10 cellular contexts compared by ENCODE assay signal in genomic region chr6:119096683-119097310, GRCh38. TPM values are rescaled to one million over a fixed set of nuclear protein-coding genes. Genes with fewer than 3 reads are reported as not detected.
DNase-seq lines count a peak whose midpoint lies in the region; ATAC-seq and TF ChIP-seq lines count a peak whose summit lies in the region.
"Had no signal": no experiment of that assay in that cellular context is flagged by ENCODE, and none has a peak within 500 bp of the region (broad histone marks: within the 10 kb centered on the region; RNA-seq: fewer than 3 reads in every experiment).

No MANE protein-coding gene starts in this region.

- H3K27ac ChIP-seq in RWPE1 (peak overlapping the region; percentile 47; the same call in 1 of the 2 replicates), endodermal cell (ENCODE audit: low read depth, low read length) (peak overlapping the region; percentile 57), subcutaneous abdominal adipose tissue (ENCODE audit: low read depth, low read length) (peak overlapping the region; percentile 82)

- peak; percentile 57 for DNase-seq in RWPE1 (ENCODE audit: low spot score)
- no peak for DNase-seq in endodermal cell
- peak; percentile 82 to 89 for DNase-seq in lower leg skin (ENCODE audit: low spot score in 2 of 2)
- no peak for DNase-seq in activated CD4-positive, alpha-beta T cell treated with anti-CD3 and anti-CD28 coated beads, Interleukin-2, amount 50 U/mL, for 4 hours
- DNase-seq: activated naive CD4-positive, alpha-beta T cell treated with anti-CD3 and anti-CD28 coated beads, Interleukin-2, amount 50 U/mL, for 16 hours had no signal

- CTCF ChIA-PET in RWPE1 (lab: Yijun Ruan, JAX): interaction anchor here (0.7 kb wide), 1 partner anchor 531 kb away, joined by 3 read pairs; no protein-coding TSS in a partner anchor

- H3K27me3 ChIP-seq in endodermal cell (ENCODE audit: control insufficient read depth, insufficient read depth, low read length, poor library complexity, severe bottlenecking) (no peaks in the 10 kb centered on the region), subcutaneous abdominal adipose tissue (ENCODE audit: control insufficient read depth in 5 of 5, insufficient read depth in 4 of 5, low read length in 5 of 5) (no peaks in the 10 kb centered on the region)

- intact Hi-C loops in lower leg skin (cut with DNase I; ENCODE audit: low total_unique reads): no loop called here

- H3K9ac ChIP-seq in endodermal cell (ENCODE audit: extremely low read depth, low read length, poor library complexity, severe bottlenecking) (no peak overlapping the region), subcutaneous abdominal adipose tissue (ENCODE audit: low read length in 5 of 5) (peak overlapping the region in 2 of 5 donors; percentile 6 to 53)

- peaks cover 4% of the 10 kb centered on the region for H3K4me1 Mint-ChIP-seq in endodermal cell

- H3K9me3 ChIP-seq in endodermal cell (ENCODE audit: control insufficient read depth, low read length) (no peaks in the 10 kb centered on the region), subcutaneous abdominal adipose tissue (ENCODE audit: control insufficient read depth in 5 of 5, low read length in 5 of 5) (no peaks in the 10 kb centered on the region)

- no peaks in the 10 kb centered on the region for H3K9me3 Mint-ChIP-seq in endodermal cell
- H3K9me3 Mint-ChIP-seq: T-helper 2 cell treated with Interferon-gamma antibody and Interleukin-4, amounts not matched to agents 5 μg/mL and 100 μg/mL, for 36 hours had no signal

- no peaks in the 10 kb centered on the region for H3K4me1 ChIP-seq in endodermal cell (ENCODE audit: control insufficient read depth, insufficient read depth, low read length)
- peaks cover 14 to 20% (median 19%) of the 10 kb centered on the region in 5 donors for H3K4me1 ChIP-seq in subcutaneous abdominal adipose tissue (ENCODE audit: control insufficient read depth in 5 of 5, insufficient read depth in 5 of 5, low read length in 5 of 5)

- ATAC-seq in SK-N-SH treated with all-trans-retinoic acid at 6 μM for 48 hours (no peak; the same call in 2 of the 3 replicates), GM19324 (IDR thresholded peaks at IDR 0.05; ENCODE audit: low FRiP score, unreplicated experiment) (no peak), GM21528 (IDR thresholded peaks at IDR 0.05; ENCODE audit: low FRiP score, unreplicated experiment) (no peak)

- POLR2A ChIA-PET in RWPE1 (lab: Yijun Ruan, JAX; ENCODE audit: low non-redundant PET): no interaction called here

- TF ChIP-seq POLR2A in lower leg skin (IDR thresholded peaks at IDR 0.05): no peak

- H3K36me3 ChIP-seq in endodermal cell (ENCODE audit: control insufficient read depth, insufficient read depth, low read length) (no peaks in the 10 kb centered on the region), subcutaneous abdominal adipose tissue (ENCODE audit: control insufficient read depth in 5 of 5, insufficient read depth in 5 of 5, low read length in 5 of 5) (no peaks in the 10 kb centered on the region)

- no peak overlapping the region for H3K27ac Mint-ChIP-seq in endodermal cell
- H3K27ac Mint-ChIP-seq: T-helper 2 cell treated with Interferon-gamma antibody and Interleukin-4, amounts not matched to agents 5 μg/mL and 100 μg/mL, for 36 hours had no signal

- H3K27me3 Mint-ChIP-seq in endodermal cell (ENCODE audit: insufficient read depth): no peaks in the 10 kb centered on the region

- 77 to 78% methylated on average over 4 to 5 of the region's 5 CpGs for WGBS in endodermal cell (ENCODE audit: insufficient coverage in 1 of 2, insufficient read length in 1 of 2), 2 experiments
- 6 to 9% methylated on average over 5 of the region's 5 CpGs for WGBS in lower leg skin, 2 donors

- H3K4me3 Mint-ChIP-seq in endodermal cell: no peak overlapping the region
- H3K4me3 Mint-ChIP-seq: T-helper 2 cell treated with Interferon-gamma antibody and Interleukin-4, amounts not matched to agents 5 μg/mL and 100 μg/mL, for 36 hours had no signal

- H3K4me3 ChIP-seq in endodermal cell (ENCODE audit: low read length) (no peak overlapping the region), lower leg skin (ENCODE audit: low read depth, poor library complexity, severe bottlenecking) (no peak overlapping the region), subcutaneous abdominal adipose tissue (ENCODE audit: low read depth in 1 of 5, low read length in 5 of 5) (peak overlapping the region in 1 of 5 donors; percentile 25)

- H3K36me3 Mint-ChIP-seq in endodermal cell (ENCODE audit: low read depth): no peaks in the 10 kb centered on the region

- TF ChIP-seq CTCF in RWPE1 (conservative IDR thresholded peaks at IDR 0.05; ENCODE audit: low read depth) (no peak), endodermal cell (conservative IDR thresholded peaks at IDR 0.05) (no peak), lower leg skin (IDR thresholded peaks at IDR 0.05) (no peak)

TF ChIP-seq in SK-N-SH treated with all-trans-retinoic acid at 6 μM for 48 hours, 23 proteins besides CTCF, POLR2A, EP300 and RAD21:
- TF ChIP-seq SNAI2 (CRISPR knock-in tag; IDR thresholded peaks at IDR 0.05): no peak
- TF ChIP-seq, protein P1, sequence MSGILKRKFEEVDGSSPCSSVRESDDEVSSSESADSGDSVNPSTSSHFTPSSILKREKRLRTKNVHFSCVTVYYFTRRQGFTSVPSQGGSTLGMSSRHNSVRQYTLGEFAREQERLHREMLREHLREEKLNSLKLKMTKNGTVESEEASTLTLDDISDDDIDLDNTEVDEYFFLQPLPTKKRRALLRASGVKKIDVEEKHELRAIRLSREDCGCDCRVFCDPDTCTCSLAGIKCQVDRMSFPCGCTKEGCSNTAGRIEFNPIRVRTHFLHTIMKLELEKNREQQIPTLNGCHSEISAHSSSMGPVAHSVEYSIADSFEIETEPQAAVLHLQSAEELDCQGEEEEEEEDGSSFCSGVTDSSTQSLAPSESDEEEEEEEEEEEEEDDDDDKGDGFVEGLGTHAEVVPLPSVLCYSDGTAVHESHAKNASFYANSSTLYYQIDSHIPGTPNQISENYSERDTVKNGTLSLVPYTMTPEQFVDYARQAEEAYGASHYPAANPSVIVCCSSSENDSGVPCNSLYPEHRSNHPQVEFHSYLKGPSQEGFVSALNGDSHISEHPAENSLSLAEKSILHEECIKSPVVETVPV (CRISPR knock-in tag; IDR thresholded peaks at IDR 0.05): no peak
- TF ChIP-seq ZC3H10 (CRISPR knock-in tag; IDR thresholded peaks at IDR 0.05): no peak
- no peak for TF ChIP-seq ZFP3 (CRISPR knock-in tag; IDR thresholded peaks at IDR 0.05)
- TF ChIP-seq CSDC2 (CRISPR knock-in tag; IDR thresholded peaks at IDR 0.05): no peak
- no peak for TF ChIP-seq TOX (CRISPR knock-in tag; IDR thresholded peaks at IDR 0.05; ENCODE audit: borderline replicate concordance)
- TF ChIP-seq ESRRG (CRISPR knock-in tag; IDR thresholded peaks at IDR 0.05): no peak
- no peak for TF ChIP-seq RARB (CRISPR knock-in tag; IDR thresholded peaks at IDR 0.05)
- no peak for TF ChIP-seq OSR1 (CRISPR knock-in tag; IDR thresholded peaks at IDR 0.05)
- no peak for TF ChIP-seq ARNTL (CRISPR knock-in tag; IDR thresholded peaks at IDR 0.05; ENCODE audit: borderline replicate concordance, low read depth)

RNA-seq across cellular contexts. Expression of gene FAM184A, which starts 18.3 kb away (rescaled TPM):
- 100 to 1,000 TPM; 205 to 216 TPM for total RNA-seq in endodermal cell
- polyA plus RNA-seq in endodermal cell (2013, experiment 1 of 2): 64.9 TPM
- 72.0 TPM for polyA plus RNA-seq in endodermal cell (2013, experiment 2 of 2)
- total RNA-seq in lower leg skin: 1 to 10 TPM in 3 of 4 donors, under 1 TPM in 1; 0.57 to 3.4 (median 1.4) TPM

Comparison
In these comparisons a context has a peak if more than half of its experiments do, and no peak if none do; other contexts are left out.
1. DNase-seq: peak in RWPE1 (single experiment) and lower leg skin (2 of 2); none in endodermal cell (single experiment) and activated CD4-positive, alpha-beta T cell treated with anti-CD3 and anti-CD28 coated beads, Interleukin-2, amount 50 U/mL, for 4 hours (0 of 2).
2. RNA of gene FAM184A, which starts 18.3 kb away (total RNA-seq): 205 to 216 TPM in endodermal cell; 0.57 to 3.4 TPM in lower leg skin; every median in the first group is over 10 times any median in the second.
3. Peak in every context shown above with its lines, with median percentiles within 50 percentile points of each other: H3K27ac ChIP-seq.